In genomic region chr9:70422371-70423043, GRCh38 we compare ENCODE assay signal across 11 cellular contexts. TPM values are rescaled to one million over a fixed set of nuclear protein-coding genes. Genes with fewer than 3 reads are reported as not detected.
DNase-seq lines count a peak whose midpoint lies in the region; ATAC-seq and TF ChIP-seq lines count a peak whose summit lies in the region.
"Had no signal": no experiment of that assay in that cellular context is flagged by ENCODE, and none has a peak within 500 bp of the region (broad histone marks: within the 10 kb centered on the region; RNA-seq: fewer than 3 reads in every experiment).

No MANE protein-coding gene starts in this region.

- POLR2A ChIA-PET in activated CD4-positive, alpha-beta memory T cell treated with anti-CD3 and anti-CD28 coated beads, Interleukin-2, amount 10 ng/mL, durations not matched to agents 7 days and 5 days (lab: Charles Lee) = interaction anchor here (4.4 to 5.1 kb wide), 4 partner anchors 11 to 163 kb away, joined by 35 to 95 read pairs (median 75); partner anchors contain the start of gene SMC5

- H3K4me1 ChIP-seq in left lung = peaks cover 20 to 42% of the 10 kb centered on the region in 2 donors

- peak overlapping the region; percentile 97 for H3K27ac Mint-ChIP-seq in activated CD4-positive, alpha-beta T cell treated with anti-CD3 and anti-CD28 coated beads, Interleukin-2, amount 10 ng/mL, durations not matched to agents 24 days and 14 days
- H3K27ac Mint-ChIP-seq in activated CD4-positive, alpha-beta memory T cell treated with anti-CD3 and anti-CD28 coated beads, Interleukin-2, amount 10 ng/mL, durations not matched to agents 7 days and 5 days = peak overlapping the region; percentile 96

- H3K36me3 ChIP-seq in left lung = no peaks in the 10 kb centered on the region

- peak overlapping the region; percentile 89 for H3K4me3 Mint-ChIP-seq in activated CD4-positive, alpha-beta T cell treated with anti-CD3 and anti-CD28 coated beads, Interleukin-2, amount 10 ng/mL, durations not matched to agents 24 days and 14 days
- H3K4me3 Mint-ChIP-seq in activated CD4-positive, alpha-beta memory T cell treated with anti-CD3 and anti-CD28 coated beads, Interleukin-2, amount 10 ng/mL, durations not matched to agents 7 days and 5 days = no peak overlapping the region

- H3K4me3 ChIP-seq in left lung = no peak overlapping the region

- intact Hi-C loops in activated CD4-positive, alpha-beta T cell treated with anti-CD3 and anti-CD28 coated beads, Interleukin-2, amount 10 ng/mL, durations not matched to agents 24 days and 14 days (cut with micrococcal nuclease) = loop anchor here (5.0 kb wide), 1 partner anchor 60 kb away; no protein-coding TSS in a partner anchor
- intact Hi-C loops in left lung (cut with DNase I) = loop anchor here in 1 of 2 donors (5.0 kb wide), 1 partner anchor 60 kb away; no protein-coding TSS in a partner anchor

- H3K27me3 ChIP-seq in left lung = no peaks in the 10 kb centered on the region

- no peak for TF ChIP-seq CTCF in left lung (IDR thresholded peaks at IDR 0.05)

- H3K9me3 Mint-ChIP-seq in activated CD4-positive, alpha-beta T cell treated with anti-CD3 and anti-CD28 coated beads, Interleukin-2, amount 10 ng/mL, durations not matched to agents 24 days and 14 days = no peaks in the 10 kb centered on the region
- H3K9me3 Mint-ChIP-seq in activated CD4-positive, alpha-beta memory T cell treated with anti-CD3 and anti-CD28 coated beads, Interleukin-2, amount 10 ng/mL, durations not matched to agents 7 days and 5 days = no peaks in the 10 kb centered on the region

- peak overlapping the region; percentile 98 to 100 for H3K27ac ChIP-seq in left lung

- no peak for DNase-seq in activated CD4-positive, alpha-beta T cell treated with anti-CD3 and anti-CD28 coated beads, Interleukin-2, amount 10 ng/mL, durations not matched to agents 24 days and 14 days
- DNase-seq in activated CD4-positive, alpha-beta T cell treated with anti-CD3 and anti-CD28 coated beads, Interleukin-2, amount 50 U/mL, for 1 hour = no peak
- DNase-seq in activated CD4-positive, alpha-beta memory T cell treated with anti-CD3 and anti-CD28 coated beads, Interleukin-2, amount 10 ng/mL, durations not matched to agents 7 days and 5 days = no peak
- DNase-seq in left lung (no peak), superior temporal gyrus (ENCODE audit: extremely low spot score) (peak; percentile 25), cerebellum (ENCODE audit: low spot score) (no peak), NCI-H1105 (lab: John Stamatoyannopoulos, UW) (no peak)
- DNase-seq: NCI-H187, trophoblast cell had no signal

- H3K36me3 Mint-ChIP-seq in activated CD4-positive, alpha-beta T cell treated with anti-CD3 and anti-CD28 coated beads, Interleukin-2, amount 10 ng/mL, durations not matched to agents 24 days and 14 days (ENCODE audit: low read depth) = no peaks in the 10 kb centered on the region
- H3K36me3 Mint-ChIP-seq in activated CD4-positive, alpha-beta memory T cell treated with anti-CD3 and anti-CD28 coated beads, Interleukin-2, amount 10 ng/mL, durations not matched to agents 7 days and 5 days (ENCODE audit: low read depth) = no peaks in the 10 kb centered on the region

- CTCF ChIA-PET in activated CD4-positive, alpha-beta memory T cell treated with anti-CD3 and anti-CD28 coated beads, Interleukin-2, amount 10 ng/mL, durations not matched to agents 7 days and 5 days (lab: Charles Lee) = interaction anchor here (1.1 to 5.0 kb wide), 3 partner anchors 32 to 180 kb away, joined by 3 to 31 read pairs (median 3); no protein-coding TSS in a partner anchor

- H3K4me1 Mint-ChIP-seq in activated CD4-positive, alpha-beta T cell treated with anti-CD3 and anti-CD28 coated beads, Interleukin-2, amount 10 ng/mL, durations not matched to agents 24 days and 14 days = peaks cover 39% of the 10 kb centered on the region
- H3K4me1 Mint-ChIP-seq in activated CD4-positive, alpha-beta memory T cell treated with anti-CD3 and anti-CD28 coated beads, Interleukin-2, amount 10 ng/mL, durations not matched to agents 7 days and 5 days = peaks cover 39% of the 10 kb centered on the region

- no peak for ATAC-seq in left lung
- no peak for ATAC-seq in HG02885 (IDR thresholded peaks at IDR 0.05; ENCODE audit: poor library complexity, unreplicated experiment)
- ATAC-seq: Panc1 had no signal

- H3K9me3 ChIP-seq in left lung = no peaks in the 10 kb centered on the region

- H3K27me3 Mint-ChIP-seq in activated CD4-positive, alpha-beta T cell treated with anti-CD3 and anti-CD28 coated beads, Interleukin-2, amount 10 ng/mL, durations not matched to agents 24 days and 14 days = no peaks in the 10 kb centered on the region
- peaks cover 9% of the 10 kb centered on the region for H3K27me3 Mint-ChIP-seq in activated CD4-positive, alpha-beta memory T cell treated with anti-CD3 and anti-CD28 coated beads, Interleukin-2, amount 10 ng/mL, durations not matched to agents 7 days and 5 days

RNA-seq across cellular contexts. Expression of gene KLF9, which starts 8.1 kb away (rescaled TPM):
- total RNA-seq in activated CD4-positive, alpha-beta T cell treated with anti-CD3 and anti-CD28 coated beads, Interleukin-2, amount 10 ng/mL, durations not matched to agents 24 days and 14 days = 16.3 and 16.5 TPM in 2 replicates
- total RNA-seq in activated CD4-positive, alpha-beta memory T cell treated with anti-CD3 and anti-CD28 coated beads, Interleukin-2, amount 10 ng/mL, durations not matched to agents 7 days and 5 days = 10 to 100 TPM; 19.2 to 19.6 TPM
- total RNA-seq in left lung (10 to 100 TPM; 25.2 to 42.0 TPM), cerebellum (2.8 TPM)
